In the genomic region with DNA sequence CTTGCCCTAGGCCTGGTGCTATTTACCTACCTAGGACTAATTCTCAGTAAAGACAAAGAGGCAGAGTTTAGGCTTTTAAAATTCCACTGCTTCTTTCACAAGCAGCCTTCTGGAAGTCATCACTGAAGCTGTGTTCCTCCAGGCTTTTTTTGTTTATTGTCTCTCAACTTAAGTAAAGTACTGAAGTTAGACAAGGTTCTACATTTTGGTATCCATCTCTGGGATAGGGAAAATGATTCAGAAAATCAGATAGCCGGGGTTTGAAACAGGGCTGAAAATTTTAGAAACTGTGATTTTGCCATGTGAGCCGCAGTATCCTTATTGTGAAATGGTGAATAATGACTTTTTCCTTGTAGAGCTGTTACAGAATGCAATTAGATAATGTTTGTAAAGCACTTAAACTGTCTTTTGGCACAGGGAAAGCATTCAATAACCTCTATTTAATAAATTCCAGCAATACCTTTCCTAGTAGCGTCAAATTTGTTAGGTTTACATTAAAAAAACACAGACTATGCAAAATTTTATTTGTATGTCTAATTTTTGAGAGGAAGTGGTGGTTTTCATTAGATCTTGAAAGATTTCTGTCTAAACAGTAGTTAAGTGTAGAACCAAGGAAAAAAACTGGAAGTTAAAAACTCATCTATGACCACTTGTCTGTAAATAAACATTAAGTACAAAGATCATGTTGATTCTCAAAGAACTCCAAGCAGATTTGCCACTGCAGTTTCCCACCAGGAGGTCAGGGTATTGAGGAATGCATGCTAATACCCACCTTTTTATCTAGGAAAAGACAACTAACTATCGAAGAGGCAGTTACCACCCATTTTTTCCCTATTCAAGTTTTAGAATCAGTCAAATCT, we compare ENCODE assay signal across 8 cellular contexts. TPM values are rescaled to one million over a fixed set of nuclear protein-coding genes. Genes with fewer than 3 reads are reported as not detected.
DNase-seq lines count a peak whose midpoint lies in the region; ATAC-seq and TF ChIP-seq lines count a peak whose summit lies in the region.

No MANE protein-coding gene starts in this region.

- peaks cover 9 to 20% of the 10 kb centered on the region in 2 donors for H3K36me3 Mint-ChIP-seq in CD4-positive, alpha-beta memory T cell

- no peaks in the 10 kb centered on the region for H3K36me3 ChIP-seq in CD4-positive, alpha-beta memory T cell (ENCODE audit: insufficient read depth, low read length)
- no peaks in the 10 kb centered on the region for H3K36me3 ChIP-seq in endocrine pancreas (ENCODE audit: control insufficient read depth, insufficient read depth, low read length)
- H3K36me3 ChIP-seq in neutrophil: no peaks in the 10 kb centered on the region

- no peaks in the 10 kb centered on the region for H3K27me3 ChIP-seq in CD4-positive, alpha-beta memory T cell (ENCODE audit: insufficient read depth, low read length)
- H3K27me3 ChIP-seq in endocrine pancreas (ENCODE audit: control insufficient read depth, insufficient read depth, low read length): no peaks in the 10 kb centered on the region
- no peaks in the 10 kb centered on the region for H3K27me3 ChIP-seq in neutrophil

- ATAC-seq in HG02884 (IDR thresholded peaks at IDR 0.05; ENCODE audit: unreplicated experiment): no peak

- H3K4me1 Mint-ChIP-seq in CD4-positive, alpha-beta memory T cell: peaks cover 47 to 84% (median 59%) of the 10 kb centered on the region in 4 donors

- H3K27ac ChIP-seq in CD4-positive, alpha-beta memory T cell (ENCODE audit: low read depth, low read length): peak overlapping the region; percentile 79
- H3K27ac ChIP-seq in neutrophil: peak overlapping the region; percentile 88

- peak overlapping the region; percentile 71 to 99 (median 91) for H3K27ac Mint-ChIP-seq in CD4-positive, alpha-beta memory T cell

- CTCF ChIA-PET in CD4-positive, alpha-beta memory T cell (lab: Charles Lee; ENCODE audit: partially characterized antibody): interaction anchor here (0.7 to 2.2 kb wide), 3 partner anchors 14 to 48 kb away, joined by 3 to 10 read pairs (median 6); no protein-coding TSS in a partner anchor

- no peaks in the 10 kb centered on the region for H3K9me3 ChIP-seq in CD4-positive, alpha-beta memory T cell (ENCODE audit: control insufficient read depth in 1 of 2, low read length in 2 of 2)
- H3K9me3 ChIP-seq in endocrine pancreas (ENCODE audit: control insufficient read depth, low read length) (no peaks in the 10 kb centered on the region), neutrophil (no peaks in the 10 kb centered on the region)

- H3K4me3 ChIP-seq in CD4-positive, alpha-beta memory T cell (ENCODE audit: low read length in 2 of 2): peak overlapping the region; percentile 72 to 80
- H3K4me3 ChIP-seq in endocrine pancreas (ENCODE audit: control insufficient read depth, insufficient read depth, low read length) (peak overlapping the region; percentile 22), neutrophil (ENCODE audit: low read depth in 1 of 2, low read length in 1 of 2) (peak overlapping the region; percentile 91 to 97)

- no peak for TF ChIP-seq CTCF in neutrophil (IDR thresholded peaks at IDR 0.05)

- DNase-seq in CD4-positive, alpha-beta memory T cell: no peak
- peak; percentile 20 for DNase-seq in NCI-H774 (lab: John Stamatoyannopoulos, UW)
- DNase-seq in putamen (ENCODE audit: low spot score): no peak
- DNase-seq in NCI-H2029 (lab: John Stamatoyannopoulos, UW): no peak
- DNase-seq in DMS79 (lab: John Stamatoyannopoulos, UW): no peak

- H3K27me3 Mint-ChIP-seq in CD4-positive, alpha-beta memory T cell: no peaks in the 10 kb centered on the region

- intact Hi-C loops in CD4-positive, alpha-beta memory T cell (cut with micrococcal nuclease): loop anchor here (1.0 kb wide), 1 partner anchor 9 kb away; no protein-coding TSS in a partner anchor

- peak overlapping the region; percentile 89 to 98 (median 96) for H3K4me3 Mint-ChIP-seq in CD4-positive, alpha-beta memory T cell

- POLR2A ChIA-PET in CD4-positive, alpha-beta memory T cell (lab: Charles Lee; ENCODE audit: partially characterized antibody): interaction anchor here (0.7 to 6.7 kb wide), 6 partner anchors 12 to 552 kb away, joined by 3 to 131 read pairs (median 4); no protein-coding TSS in a partner anchor

- H3K9me3 Mint-ChIP-seq in CD4-positive, alpha-beta memory T cell: peaks cover 0 to 4% (median 0%) of the 10 kb centered on the region in 8 donors

- no peak overlapping the region for H3K9ac ChIP-seq in endocrine pancreas (ENCODE audit: control insufficient read depth, insufficient read depth, low read length)

- peaks cover 68% of the 10 kb centered on the region for H3K4me1 ChIP-seq in CD4-positive, alpha-beta memory T cell (ENCODE audit: insufficient read depth, low read length)
- H3K4me1 ChIP-seq in endocrine pancreas (ENCODE audit: control insufficient read depth, insufficient read depth, low read length): peaks cover 2% of the 10 kb centered on the region
- H3K4me1 ChIP-seq in neutrophil (ENCODE audit: control insufficient read depth in 1 of 2, insufficient read depth in 1 of 2, low read depth in 1 of 2, low read length in 1 of 2): peaks cover 88 to 89% of the 10 kb centered on the region in 2 experiments

RNA-seq across cellular contexts. Expression of gene STOM, which starts 2.2 kb away (rescaled TPM):
- 10 to 100 TPM; 81.2 to 82.8 TPM for total RNA-seq in CD4-positive, alpha-beta memory T cell
- 100 to 1,000 TPM; 188 to 254 TPM for polyA plus RNA-seq in CD4-positive, alpha-beta memory T cell

Comparison
In these comparisons a context has a peak if more than half of its experiments do, and no peak if none do; other contexts are left out.
1. H3K4me3 ChIP-seq: peak in every context shown above with its lines; median percentile 94 in neutrophil; 76 in CD4-positive, alpha-beta memory T cell; 22 in endocrine pancreas.